Comparison of ENCODE assay signal across 32 cellular contexts in genomic region chr11:96466607-96467006, GRCh38.
DNase-seq lines count a peak whose midpoint lies in the region; ATAC-seq, FAIRE-seq and TF ChIP-seq lines count a peak whose summit lies in the region.
"Had no signal": no experiment of that assay in that cellular context is flagged by ENCODE, and none has a peak within 500 bp of the region (broad histone marks: within the 10 kb centered on the region; RNA-seq: fewer than 3 reads in every experiment).

No MANE protein-coding gene starts in this region.

- H3K27me3 ChIP-seq in K562 (ENCODE audit: control insufficient read depth in 2 of 2, insufficient read depth in 2 of 2, low read length in 2 of 2): no peaks in the 10 kb centered on the region
- H3K27me3 ChIP-seq in mesendoderm (ENCODE audit: insufficient read depth, low read length, poor library complexity): no peaks in the 10 kb centered on the region
- H3K27me3 ChIP-seq in PC-9 (ENCODE audit: insufficient read depth, low read depth): no peaks in the 10 kb centered on the region; the same call in 1 of the 2 replicates
- H3K27me3 ChIP-seq: BE2C; BLaER1; BLaER1 treated with 17β-estradiol and CSF1 and Interleukin-3, amounts not matched to agents 10 nM and 100 nM had no signal

- H2BK5ac ChIP-seq in mesendoderm (ENCODE audit: low read length): no peak overlapping the region

- no peaks in the 10 kb centered on the region for H3K9me2 ChIP-seq in PC-9 (ENCODE audit: insufficient read depth)

- H3K9me3 ChIP-seq in K562 (replicated peaks; ENCODE audit: control insufficient read depth, insufficient read depth, low read depth, low read length): no peaks in the 10 kb centered on the region
- H3K9me3 ChIP-seq in PC-9 (ENCODE audit: insufficient read depth, low read depth): no peaks in the 10 kb centered on the region
- H3K9me3 ChIP-seq: A549; BE2C; BLaER1; BLaER1 treated with 17β-estradiol and CSF1 and Interleukin-3, amounts not matched to agents 10 nM and 100 nM; Caco-2 had no signal

- H3K79me2 ChIP-seq in K562 (ENCODE audit: control insufficient read depth, insufficient read depth, low read length): no peaks in the 10 kb centered on the region
- no peaks in the 10 kb centered on the region for H3K79me2 ChIP-seq in mesendoderm (ENCODE audit: control insufficient read depth, insufficient read depth, low read length)
- H3K79me2 ChIP-seq in PC-9 (ENCODE audit: low read depth): no peaks in the 10 kb centered on the region

- H3K4me3 ChIP-seq in K562 (no peak overlapping the region), mesendoderm (ENCODE audit: low read length) (no peak overlapping the region), PC-9 (no peak overlapping the region)
- H3K4me3 ChIP-seq: A549; BLaER1; BLaER1 treated with 17β-estradiol and CSF1 and Interleukin-3, amounts not matched to agents 10 nM and 100 nM had no signal

- H3K4me2 ChIP-seq in K562 (ENCODE audit: insufficient read depth, low read length) (no peak overlapping the region), mesendoderm (ENCODE audit: low read length) (no peak overlapping the region), PC-9 (no peak overlapping the region)
- H3K4me2 ChIP-seq: A549; BLaER1; BLaER1 treated with 17β-estradiol and CSF1 and Interleukin-3, amounts not matched to agents 10 nM and 100 nM had no signal

- no peak for TF ChIP-seq RAD21 in K562 (CRISPR knock-in tag; conservative IDR thresholded peaks at IDR 0.05 in 1 of 2, IDR thresholded peaks at IDR 0.05 in 1 of 2)

- H3K36me3 ChIP-seq in K562 (ENCODE audit: control insufficient read depth, insufficient read depth, low read length): no peaks in the 10 kb centered on the region
- no peaks in the 10 kb centered on the region for H3K36me3 ChIP-seq in mesendoderm (ENCODE audit: control insufficient read depth, insufficient read depth, low read length)
- no peaks in the 10 kb centered on the region for H3K36me3 ChIP-seq in PC-9 (ENCODE audit: low read depth)
- H3K36me3 ChIP-seq: BE2C; BLaER1; BLaER1 treated with 17β-estradiol and CSF1 and Interleukin-3, amounts not matched to agents 10 nM and 100 nM had no signal

- no peak overlapping the region for H3K4ac ChIP-seq in mesendoderm (ENCODE audit: low read depth, low read length)

- BruUV-seq in K562 (replicated peaks; lab: Mats Ljungman, UMichigan) (no TSS peak), PC-9 (replicated peaks; lab: Mats Ljungman, UMichigan) (no TSS peak)

- no peak overlapping the region for H4K8ac ChIP-seq in mesendoderm (ENCODE audit: low read depth, low read length)

- POLR2A ChIA-PET in K562 (lab: Yijun Ruan, JAX): no interaction called here
- POLR2A ChIA-PET in PC-9 (lab: Charles Lee; ENCODE audit: unreplicated experiment): no interaction called here

- no peak overlapping the region for H2BK15ac ChIP-seq in mesendoderm (replicated peaks; ENCODE audit: low read depth)

- ATAC-seq in K562: no peak
- ATAC-seq: A549; CD8-positive, alpha-beta T cell had no signal

- no peaks in the 10 kb centered on the region for H3K9me1 ChIP-seq in K562 (ENCODE audit: control insufficient read depth, insufficient read depth, low read length)

- DNase-seq in K562 (ENCODE audit: extremely low read depth in 1 of 4, low spot score in 3 of 4) (no peak), mesendoderm (no peak), urothelium cell line (ENCODE audit: low spot score) (no peak), C1 segment of cervical spinal cord (lab: John Stamatoyannopoulos, UW) (no peak), PC-9 (no peak)
- DNase-seq in activated naive CD4-positive, alpha-beta T cell (lab: John Stamatoyannopoulos, UW): no peak
- DNase-seq: 8988T; ACHN; AML-193; BE2C; Caco-2; Calu3; CD4-positive, alpha-beta memory T cell; CD4-positive, alpha-beta T cell; CD4-positive, CD25-positive, alpha-beta regulatory T cell; CD8-positive, alpha-beta memory T cell; CD8-positive, alpha-beta T cell; COR-L47; DMS 273 treated with DMSO at 0.1 percent for 48 hours; DMS153; DMS53; DMS79; DMS79 treated with DMSO at 0.1 percent for 48 hours; DND-41; EL had no signal

- H3K23ac ChIP-seq in mesendoderm (ENCODE audit: low read length): no peak overlapping the region

- no peak for TF ChIP-seq EP300 in K562 (IDR thresholded peaks at IDR 0.05; ENCODE audit: low read length)

- TF ChIP-seq POLR2A in K562 (conservative IDR thresholded peaks at IDR 0.05): no peak

- FAIRE-seq in K562 (lab: Jason Lieb, UNC): no peak
- FAIRE-seq in urothelium cell line (lab: Jason Lieb, UNC): peak; percentile 23
- FAIRE-seq: A204.1, A549, D721Med had no signal

- no peaks in the 10 kb centered on the region for H3F3A ChIP-seq in PC-9 (ENCODE audit: insufficient read depth, low read depth)

- H3K79me1 ChIP-seq in mesendoderm (ENCODE audit: low read length): no peaks in the 10 kb centered on the region

- H3K56ac ChIP-seq in mesendoderm (ENCODE audit: low read length): no peak overlapping the region

- H3K9ac ChIP-seq in K562 (ENCODE audit: insufficient read depth in 1 of 2, low read depth in 2 of 2, low read length in 2 of 2) (no peak overlapping the region), mesendoderm (ENCODE audit: low read length) (no peak overlapping the region)
- H3K9ac ChIP-seq: BLaER1; BLaER1 treated with 17β-estradiol and CSF1 and Interleukin-3, amounts not matched to agents 10 nM and 100 nM had no signal

- H4K5ac ChIP-seq in mesendoderm (ENCODE audit: low read length): no peak overlapping the region

- intact Hi-C loops in K562 (cut with micrococcal nuclease): loop anchor here (5.0 to 10.0 kb wide), 2 partner anchors 51 to 458 kb away; no protein-coding TSS in a partner anchor
- intact Hi-C loops in PC-9 (cut with micrococcal nuclease; ENCODE audit: unreplicated experiment): loop anchor here (10.0 kb wide), 1 partner anchor 228 kb away; no protein-coding TSS in a partner anchor

- H3K18ac ChIP-seq in mesendoderm (ENCODE audit: low read length): no peak overlapping the region

- H3K27ac ChIP-seq in K562 (ENCODE audit: extremely low read depth, low read depth, low read length) (no peak overlapping the region), mesendoderm (ENCODE audit: low read depth, low read length) (no peak overlapping the region), PC-9 (no peak overlapping the region)
- H3K27ac ChIP-seq: 22Rv1; A549; BLaER1; BLaER1 treated with 17β-estradiol and CSF1 and Interleukin-3, amounts not matched to agents 10 nM and 100 nM; C4-2B had no signal

- no peak overlapping the region for H2BK120ac ChIP-seq in mesendoderm (ENCODE audit: low read depth, low read length)

- CTCF ChIA-PET in K562 (lab: Yijun Ruan, JAX; ENCODE audit: low intra/inter-chr PET ratio): no interaction called here
- CTCF ChIA-PET in PC-9 (lab: Charles Lee): no interaction called here

- WGBS in K562 (ENCODE audit: insufficient coverage, low coverage, missing lambda C conversion rate): 68% methylated on average over 2 of the region's 2 CpGs
- WGBS in mesendoderm (ENCODE audit: extremely low coverage, insufficient coverage, low lambda C conversion rate): no CpG with 5 or more reads among the region's 2 CpGs

- H2AK5ac ChIP-seq in mesendoderm (ENCODE audit: low read length): peak overlapping the region; percentile 62

- in situ Hi-C loops in K562 (cut with MboI): loop anchor here (10.0 to 25.0 kb wide), 2 partner anchors 668 to 821 kb away; no protein-coding TSS in a partner anchor

- H2AFZ ChIP-seq in K562 (ENCODE audit: low read depth, low read length) (no peak overlapping the region), PC-9 (no peak overlapping the region)

- TF ChIP-seq CTCF in K562 (IDR thresholded peaks at IDR 0.05 in 2 of 3, conservative IDR thresholded peaks at IDR 0.05 in 1 of 3; ENCODE audit: insufficient read depth in 2 of 3, low read depth in 1 of 3, low read length in 3 of 3) (no peak), PC-9 (conservative IDR thresholded peaks at IDR 0.05) (no peak)

- H4K20me1 ChIP-seq in K562 (replicated peaks; ENCODE audit: control insufficient read depth, insufficient read depth, low read length) (no peaks in the 10 kb centered on the region), PC-9 (ENCODE audit: insufficient read depth) (no peaks in the 10 kb centered on the region)
- H4K20me1 ChIP-seq: BLaER1; BLaER1 treated with 17β-estradiol and CSF1 and Interleukin-3, amounts not matched to agents 10 nM and 100 nM had no signal

- peaks cover 0 to 3% of the 10 kb centered on the region in 2 experiments; a peak in 1 of 5 replicates for H3K4me1 ChIP-seq in K562 (replicated peaks in 1 of 2; ENCODE audit: control insufficient read depth in 2 of 2, insufficient read depth in 2 of 2, low read length in 2 of 2)
- no peaks in the 10 kb centered on the region for H3K4me1 ChIP-seq in mesendoderm (ENCODE audit: control insufficient read depth, low read depth, low read length)
- H3K4me1 ChIP-seq in PC-9 (replicated peaks; ENCODE audit: insufficient read depth): peaks cover 7% of the 10 kb centered on the region
- H3K4me1 ChIP-seq: A549, BLaER1 had no signal

TF ChIP-seq in K562, 482 proteins besides CTCF, POLR2A, EP300 and RAD21:
- TF ChIP-seq MAFK (IDR thresholded peaks at IDR 0.05; ENCODE audit: low read length) (0 out of 2 replicates have a peak, but pooled peaks have one; percentile 10), TCFL5 (CRISPR knock-in tag; conservative IDR thresholded peaks at IDR 0.05) (no peak), ELF1 (tag; IDR thresholded peaks at IDR 0.05) (no peak), MAFG (tag; conservative IDR thresholded peaks at IDR 0.05) (peak; percentile 49; the same call in 1 of the 2 replicates), C11orf30 (IDR thresholded peaks at IDR 0.05; ENCODE audit: low read depth) (peak; percentile 68; the same call in 1 of the 2 replicates), EGR1 (conservative IDR thresholded peaks at IDR 0.05) (no peak), ZNF316 (IDR thresholded peaks at IDR 0.05) (peak; percentile 66)
TF ChIP-seq in K562: peak in this region for 4.
